Comparison of ENCODE assay signal across 18 cellular contexts in the genomic region with DNA sequence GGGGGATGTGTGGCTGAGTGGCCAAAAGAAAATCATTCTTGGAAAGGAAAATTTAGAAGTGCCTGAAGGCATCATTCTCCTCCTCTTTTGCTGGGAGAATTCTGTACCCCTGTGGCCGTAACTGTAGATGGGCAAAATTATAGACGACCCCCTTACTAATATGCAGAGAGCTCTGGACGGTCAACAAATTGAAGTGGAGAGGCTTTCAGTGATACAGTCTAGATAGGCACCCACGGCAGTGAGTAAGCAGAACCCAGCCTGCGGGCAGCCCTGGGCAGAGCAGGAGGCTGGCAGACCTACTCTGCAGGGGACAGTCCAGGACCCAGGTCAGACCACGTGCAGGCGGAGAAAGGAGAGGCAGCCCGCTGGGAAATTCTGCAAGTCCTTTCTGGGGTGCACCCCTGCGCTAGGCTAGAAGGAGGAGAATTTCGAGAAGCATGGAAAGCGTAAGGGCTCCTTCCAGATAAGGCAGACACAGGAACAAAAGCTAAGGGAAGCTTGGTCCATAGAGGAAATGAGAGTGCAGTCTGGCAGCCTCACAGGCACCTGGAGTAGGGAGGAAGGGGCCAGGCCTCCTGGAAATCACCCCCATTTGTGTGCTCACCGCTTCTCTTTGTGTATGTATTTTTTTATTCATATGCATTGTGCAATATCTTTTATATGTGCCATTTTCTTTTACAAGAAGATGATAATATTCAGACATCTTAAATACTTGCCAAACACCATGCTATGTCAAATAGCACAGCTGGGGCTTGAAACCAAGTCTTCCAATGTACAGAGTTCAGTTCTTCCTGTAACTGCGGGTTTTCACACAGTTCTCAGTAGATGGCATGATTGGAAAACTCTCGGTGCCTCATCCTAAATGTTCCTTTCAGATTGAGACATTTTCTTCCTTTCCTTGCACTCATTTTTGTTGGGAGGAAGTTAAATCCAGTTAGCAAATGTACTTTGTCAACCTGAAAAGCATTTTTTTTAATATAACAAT. TPM values are rescaled to one million over a fixed set of nuclear protein-coding genes. Genes with fewer than 3 reads are reported as not detected.
A peak's percentile ranks its signal among the peaks of the same experiment; 100 is the strongest.
DNase-seq lines count a peak whose midpoint lies in the region; ATAC-seq, FAIRE-seq and TF ChIP-seq lines count a peak whose summit lies in the region.
"Had no signal": no experiment of that assay in that cellular context is flagged by ENCODE, and none has a peak within 500 bp of the region (broad histone marks: within the 10 kb centered on the region; RNA-seq: fewer than 3 reads in every experiment).

No MANE protein-coding gene starts in this region.

- H3K4me3 Mint-ChIP-seq in HFFc6: peak overlapping the region; percentile 84
- H3K4me3 Mint-ChIP-seq: activated naive CD4-positive, alpha-beta T cell treated with anti-CD3 and anti-CD28 coated beads, Interleukin-2, amount 10 ng/mL, durations not matched to agents 7 days and 5 days; endodermal cell; type B pancreatic cell had no signal

- H3K9me3 ChIP-seq in thoracic aorta: peaks cover 3% of the 10 kb centered on the region

- no peaks in the 10 kb centered on the region for H3K36me3 Mint-ChIP-seq in HFFc6 (ENCODE audit: low read depth)
- H3K36me3 Mint-ChIP-seq: activated naive CD4-positive, alpha-beta T cell treated with anti-CD3 and anti-CD28 coated beads, Interleukin-2, amount 10 ng/mL, durations not matched to agents 7 days and 5 days; type B pancreatic cell had no signal

- no peak overlapping the region for H3K27ac ChIP-seq in foreskin keratinocyte
- H3K27ac ChIP-seq in thoracic aorta: no peak overlapping the region
- H3K27ac ChIP-seq: VCaP had no signal

- TF ChIP-seq CTCF in HFFc6 (IDR thresholded peaks at IDR 0.05) (no peak), foreskin keratinocyte (conservative IDR thresholded peaks at IDR 0.05) (no peak), thoracic aorta (IDR thresholded peaks at IDR 0.05) (no peak)

- H3K27me3 Mint-ChIP-seq in HFFc6 (ENCODE audit: insufficient read depth): peaks cover 2% of the 10 kb centered on the region; the same call in 1 of the 2 replicates

- DNase-seq in HFFc6: no peak
- peak; percentile 66 for DNase-seq in RCC 7860 (ENCODE audit: low spot score)
- DNase-seq in foreskin keratinocyte: no peak
- DNase-seq in thoracic aorta (ENCODE audit: low spot score): no peak
- no peak for DNase-seq in NCI-H82 (lab: John Stamatoyannopoulos, UW)
- no peak for DNase-seq in OCI-M1 (lab: John Stamatoyannopoulos, UW)
- DNase-seq in NCI-H2227 (lab: John Stamatoyannopoulos, UW; ENCODE audit: unreplicated experiment): no peak
- DNase-seq: activated naive CD4-positive, alpha-beta T cell treated with anti-CD3 and anti-CD28 coated beads, Interleukin-2, amount 10 ng/mL, durations not matched to agents 7 days and 5 days; caudate nucleus; endodermal cell; islet precursor cell; KBM-7; NCI-H187 treated with DMSO at 0.1 percent for 48 hours; NCI-H774; SIG-M5; stimulated activated CD4-positive, alpha-beta T cell treated with anti-CD3 and anti-CD28 coated beads, Interleukin-2, amount 100 ng/mL, for 24 hours had no signal

- H3K27ac Mint-ChIP-seq in HFFc6: peak overlapping the region; percentile 96
- H3K27ac Mint-ChIP-seq: activated naive CD4-positive, alpha-beta T cell treated with anti-CD3 and anti-CD28 coated beads, Interleukin-2, amount 10 ng/mL, durations not matched to agents 7 days and 5 days; endodermal cell; type B pancreatic cell had no signal

- no peak for FAIRE-seq in RCC 7860 (lab: Jason Lieb, UNC)

- H3K36me3 ChIP-seq in thoracic aorta: no peaks in the 10 kb centered on the region

- H3K27me3 ChIP-seq in foreskin keratinocyte: no peaks in the 10 kb centered on the region
- H3K27me3 ChIP-seq in thoracic aorta (replicated peaks; ENCODE audit: insufficient read depth): no peaks in the 10 kb centered on the region

- H3K9me3 Mint-ChIP-seq in HFFc6: no peaks in the 10 kb centered on the region
- H3K9me3 Mint-ChIP-seq: activated naive CD4-positive, alpha-beta T cell treated with anti-CD3 and anti-CD28 coated beads, Interleukin-2, amount 10 ng/mL, durations not matched to agents 7 days and 5 days; endodermal cell; type B pancreatic cell had no signal

- no peaks in the 10 kb centered on the region for H3K4me1 ChIP-seq in foreskin keratinocyte
- H3K4me1 ChIP-seq in thoracic aorta (ENCODE audit: control insufficient read depth in 1 of 2, low read depth in 2 of 2): peaks cover 12 to 13% of the 10 kb centered on the region in 2 donors

- ATAC-seq in foreskin keratinocyte (peak; percentile 11), thoracic aorta (ENCODE audit: insufficient number of reproducible peaks, low FRiP score, low read depth) (no peak)

- peaks cover 53% of the 10 kb centered on the region for H3K4me1 Mint-ChIP-seq in HFFc6 (ENCODE audit: low read depth)
- H3K4me1 Mint-ChIP-seq: activated naive CD4-positive, alpha-beta T cell treated with anti-CD3 and anti-CD28 coated beads, Interleukin-2, amount 10 ng/mL, durations not matched to agents 7 days and 5 days; endodermal cell had no signal

- H3K4me3 ChIP-seq in thoracic aorta: peak overlapping the region; percentile 21

RNA-seq across cellular contexts. Expression of gene LRRK1, which starts 40.2 kb away (rescaled TPM):
- 10 to 100 TPM; 11.4 to 14.8 (median 13.5) TPM for total RNA-seq in HFFc6 (2021; fragmentation: NEBNext Ultra II Directional; extraction: Animal tissue kit (Norgen Biotek cat#: 25700))
- total RNA-seq in foreskin keratinocyte (13.5 and 13.7 TPM in 2 replicates), thoracic aorta (10 to 100 TPM; 17.2 to 47.1 TPM)
- polyA plus RNA-seq in foreskin keratinocyte: 6.8 and 6.9 TPM in 2 replicates
